In the genomic region with DNA sequence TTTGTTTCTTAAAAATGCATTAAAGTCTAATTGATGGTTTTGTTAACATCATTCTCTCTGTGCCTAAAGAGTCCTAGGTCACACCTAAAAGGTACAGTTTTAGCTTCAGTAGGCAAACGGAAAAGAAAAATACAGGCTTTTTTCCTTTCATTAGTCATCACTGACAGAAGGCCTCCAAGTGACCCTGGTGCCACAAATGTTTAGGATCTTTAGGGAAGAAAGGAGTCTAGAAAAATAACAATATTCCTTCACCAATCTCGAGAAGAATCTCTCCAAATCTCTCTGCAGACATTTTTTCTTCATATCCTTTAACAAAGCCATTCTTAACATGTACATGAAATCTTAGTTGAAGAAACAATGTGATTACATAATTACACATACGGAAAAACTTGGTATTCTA, we compare ENCODE assay signal across 8 cellular contexts. TPM values are rescaled to one million over a fixed set of nuclear protein-coding genes. Genes with fewer than 3 reads are reported as not detected.
DNase-seq lines count a peak whose midpoint lies in the region; ATAC-seq, FAIRE-seq and TF ChIP-seq lines count a peak whose summit lies in the region.

No MANE protein-coding gene starts in this region.

- H3K27me3 ChIP-seq in Peyer's patch (no peaks in the 10 kb centered on the region), left lung (peaks cover 0 to 33% of the 10 kb centered on the region in 2 donors)

- peak overlapping the region in 3 of 4 donors; percentile 96 to 99 (median 99) for H3K27ac ChIP-seq in Peyer's patch
- no peak overlapping the region for H3K27ac ChIP-seq in left lung

- peak; percentile 19 for FAIRE-seq in G401.6 (lab: Jason Lieb, UNC)

- H3K9me3 ChIP-seq in Peyer's patch = no peaks in the 10 kb centered on the region
- H3K9me3 ChIP-seq in left lung = no peaks in the 10 kb centered on the region

- H3K4me3 ChIP-seq in Peyer's patch (peak overlapping the region in 3 of 4 donors; percentile 68 to 98 (median 98)), retinal pigment epithelial cell (ENCODE audit: low read length) (peak overlapping the region; percentile 90), left lung (no peak overlapping the region)

- no peak for TF ChIP-seq CTCF in Peyer's patch (IDR thresholded peaks at IDR 0.05)
- TF ChIP-seq CTCF in retinal pigment epithelial cell (conservative IDR thresholded peaks at IDR 0.05; ENCODE audit: low read depth, low read length) = no peak
- TF ChIP-seq CTCF in left lung (IDR thresholded peaks at IDR 0.05) = no peak

- ATAC-seq in HG03521 (IDR thresholded peaks at IDR 0.05; ENCODE audit: unreplicated experiment) (no peak), left lung (no peak), HG02981 (IDR thresholded peaks at IDR 0.05; ENCODE audit: unreplicated experiment) (no peak)

- no peaks in the 10 kb centered on the region for H3K36me3 ChIP-seq in Peyer's patch
- H3K36me3 ChIP-seq in left lung = no peaks in the 10 kb centered on the region

- DNase-seq in Peyer's patch (no peak), fibroblast of peridontal ligament (ENCODE audit: extremely low read depth) (peak; percentile 23), retinal pigment epithelial cell (ENCODE audit: low read depth) (no peak), anterior cingulate cortex (lab: John Stamatoyannopoulos, UW) (no peak), left lung (no peak)

- no peaks in the 10 kb centered on the region for H3K4me1 ChIP-seq in Peyer's patch
- H3K4me1 ChIP-seq in left lung = peaks cover 0 to 8% of the 10 kb centered on the region in 2 donors

- intact Hi-C loops in left lung (cut with DNase I) = no loop called here

- TF ChIP-seq POLR2A in Peyer's patch (IDR thresholded peaks at IDR 0.05) = no peak

RNA-seq across cellular contexts. Expression of a gene that starts 2.0 kb away (rescaled TPM):
- 10 to 100 TPM; 32.2 to 59.2 (median 57.2) TPM for total RNA-seq in Peyer's patch
- 1 to 10 TPM; 4.4 to 6.0 TPM for total RNA-seq in left lung

Comparison
In these comparisons a context has a peak if more than half of its experiments do, and no peak if none do; other contexts are left out.
1. H3K27ac ChIP-seq: peak in Peyer's patch (3 of 4); none in left lung (0 of 2).
2. H3K4me3 ChIP-seq: peak in Peyer's patch (3 of 4) and retinal pigment epithelial cell (single experiment); none in left lung (0 of 2).
3. RNA of a gene that starts 2.0 kb away (total RNA-seq): 32.2 to 59.2 TPM in Peyer's patch; 4.4 to 6.0 TPM in left lung; every median in the first group is over 4 times any median in the second.